ENCODE assay signal across 15 cellular contexts in the genomic region with DNA sequence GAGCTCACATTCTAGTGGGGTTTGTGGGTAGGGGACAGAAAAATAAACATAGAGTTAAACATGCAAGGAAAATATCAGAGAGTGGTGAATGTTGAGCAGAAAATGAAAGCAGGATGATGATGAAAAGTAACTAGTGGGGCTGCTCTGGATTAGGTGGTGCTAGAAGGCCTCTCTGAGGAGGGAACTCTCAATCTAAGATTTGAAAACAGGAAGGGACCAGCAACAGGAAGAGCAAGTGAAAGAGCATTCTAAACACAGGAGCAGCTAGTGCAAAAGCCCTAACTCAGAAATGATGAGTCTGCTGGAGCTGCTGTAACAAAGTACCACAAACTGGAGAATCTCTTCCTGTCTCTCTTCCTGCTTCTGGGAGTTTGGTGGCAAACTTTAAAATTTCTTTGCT.
DNase-seq lines count a peak whose midpoint lies in the region; ATAC-seq, FAIRE-seq and TF ChIP-seq lines count a peak whose summit lies in the region.
"Had no signal": no experiment of that assay in that cellular context is flagged by ENCODE, and none has a peak within 500 bp of the region (broad histone marks: within the 10 kb centered on the region; RNA-seq: fewer than 3 reads in every experiment).

No MANE protein-coding gene starts in this region.

- H3K27ac ChIP-seq in GM23248 (no peak overlapping the region), keratinocyte (ENCODE audit: control insufficient read depth, insufficient read depth, low read length) (no peak overlapping the region), neural progenitor cell (no peak overlapping the region)
- H3K27ac ChIP-seq: breast epithelium, skin epidermis, upper lobe of right lung had no signal

- peak overlapping the region; percentile 42; the same call in 1 of the 2 replicates for H2AFZ ChIP-seq in GM23248
- H2AFZ ChIP-seq in keratinocyte (ENCODE audit: control insufficient read depth, low read length): peak overlapping the region; percentile 18
- H2AFZ ChIP-seq in neural progenitor cell (replicated peaks): no peak overlapping the region

- no peaks in the 10 kb centered on the region for H3K9me3 ChIP-seq in GM23248 (ENCODE audit: low read depth)
- H3K9me3 ChIP-seq in keratinocyte (ENCODE audit: control insufficient read depth, low read depth, low read length): no peaks in the 10 kb centered on the region
- no peaks in the 10 kb centered on the region for H3K9me3 ChIP-seq in neural progenitor cell (ENCODE audit: low read depth)
- H3K9me3 ChIP-seq: breast epithelium, upper lobe of right lung had no signal

- H3K9ac ChIP-seq in GM23248: no peak overlapping the region
- H3K9ac ChIP-seq in keratinocyte (ENCODE audit: control insufficient read depth, extremely low read depth, insufficient read depth, low read length): no peak overlapping the region
- H3K9ac ChIP-seq in neural progenitor cell: no peak overlapping the region

- no peak for FAIRE-seq in keratinocyte (lab: Jason Lieb, UNC)

- in situ Hi-C loops in GM23248 (cut with MboI): no loop called here

- no peak for DNase-seq in GM23248
- DNase-seq in keratinocyte (ENCODE audit: low read depth, low spot score): no peak
- DNase-seq in cerebellar cortex (ENCODE audit: low spot score): no peak
- DNase-seq in activated CD4-positive, alpha-beta T cell treated with anti-CD3 and anti-CD28 coated beads for 1 hour: no peak
- no peak for DNase-seq in Ammon's horn (ENCODE audit: low spot score)
- DNase-seq in neural progenitor cell (ENCODE audit: low spot score): no peak
- DNase-seq: CD8-positive, alpha-beta T cell; Right ventricle myocardium superior; upper lobe of right lung had no signal

- dilution Hi-C loops in keratinocyte (cut with MboI; ENCODE audit: extremely low pct_ligation_motif_present, low sequenced_read_pairs): no loop called here

- H3K4me1 Mint-ChIP-seq in neural progenitor cell: peaks cover 14% of the 10 kb centered on the region

- no peaks in the 10 kb centered on the region for H3K36me3 Mint-ChIP-seq in neural progenitor cell
- H3K36me3 Mint-ChIP-seq: CD8-positive, alpha-beta T cell; WTC11 had no signal

- TF ChIP-seq CTCF in keratinocyte (optimal IDR thresholded peaks at IDR 0.05 in 1 of 3, IDR thresholded peaks at IDR 0.05 in 1 of 3, conservative IDR thresholded peaks at IDR 0.05 in 1 of 3; ENCODE audit: extremely low read depth in 1 of 3, insufficient read depth in 2 of 3, low read length in 3 of 3) (no peak), neural progenitor cell (IDR thresholded peaks at IDR 0.05) (no peak)

- ATAC-seq in GM19025 (IDR thresholded peaks at IDR 0.05; ENCODE audit: low read depth, unreplicated experiment): peak; percentile 61
- peak; percentile 35 for ATAC-seq in HG03558 (IDR thresholded peaks at IDR 0.05; ENCODE audit: extremely low read depth, unreplicated experiment)
- ATAC-seq: CD8-positive, alpha-beta T cell; upper lobe of right lung; WTC11 had no signal

- H3K27me3 Mint-ChIP-seq in neural progenitor cell (ENCODE audit: insufficient read depth, low read depth): peaks cover 3% of the 10 kb centered on the region

- H3K27ac Mint-ChIP-seq in neural progenitor cell: no peak overlapping the region
- H3K27ac Mint-ChIP-seq: activated T-helper 1 cell treated with anti-CD3 and anti-CD28 coated beads, Interleukin-12 subunit alpha, Interleukin-12 subunit beta, Interleukin-2, Interleukin-4 antibody, amounts not matched to agents 30 ng/mL and 10 ng/mL and 1 ng/mL, durations not matched to agents 14 hours and 24 hours and 36 hours; CD8-positive, alpha-beta T cell; WTC11 had no signal

- H3K36me3 ChIP-seq in GM23248 (ENCODE audit: low read depth) (no peaks in the 10 kb centered on the region), keratinocyte (ENCODE audit: control insufficient read depth in 2 of 2, extremely low read depth in 1 of 2, insufficient read depth in 2 of 2, low read length in 2 of 2) (no peaks in the 10 kb centered on the region), neural progenitor cell (no peaks in the 10 kb centered on the region)
- H3K36me3 ChIP-seq: upper lobe of right lung had no signal

- no peaks in the 10 kb centered on the region for H4K20me1 ChIP-seq in GM23248 (ENCODE audit: insufficient read depth)
- H4K20me1 ChIP-seq in keratinocyte (ENCODE audit: control insufficient read depth, extremely low read depth, insufficient read depth, low read length): no peaks in the 10 kb centered on the region
- no peaks in the 10 kb centered on the region for H4K20me1 ChIP-seq in neural progenitor cell (ENCODE audit: low read depth)

- no peaks in the 10 kb centered on the region for H3K27me3 ChIP-seq in GM23248 (replicated peaks; ENCODE audit: insufficient read depth)
- H3K27me3 ChIP-seq in keratinocyte (ENCODE audit: control insufficient read depth, extremely low read depth, insufficient read depth, low read length): no peaks in the 10 kb centered on the region
- H3K27me3 ChIP-seq in neural progenitor cell: no peaks in the 10 kb centered on the region
- H3K27me3 ChIP-seq: breast epithelium, upper lobe of right lung had no signal

- no peaks in the 10 kb centered on the region for H3K9me3 Mint-ChIP-seq in neural progenitor cell
- H3K9me3 Mint-ChIP-seq: activated T-helper 1 cell treated with anti-CD3 and anti-CD28 coated beads, Interleukin-12 subunit alpha, Interleukin-12 subunit beta, Interleukin-2, Interleukin-4 antibody, amounts not matched to agents 30 ng/mL and 10 ng/mL and 1 ng/mL, durations not matched to agents 14 hours and 24 hours and 36 hours; WTC11 had no signal

- no peaks in the 10 kb centered on the region for H3K79me2 ChIP-seq in GM23248 (ENCODE audit: insufficient read depth)
- no peaks in the 10 kb centered on the region for H3K79me2 ChIP-seq in keratinocyte (ENCODE audit: control insufficient read depth, insufficient read depth, low read length)
- no peaks in the 10 kb centered on the region for H3K79me2 ChIP-seq in neural progenitor cell (ENCODE audit: low read depth)

- H3K9me1 ChIP-seq in keratinocyte (ENCODE audit: control insufficient read depth, extremely low read depth, insufficient read depth, low read length): no peaks in the 10 kb centered on the region

- H3F3A ChIP-seq in GM23248 (ENCODE audit: insufficient read depth) (no peaks in the 10 kb centered on the region; the same call in 1 of the 2 replicates), neural progenitor cell (ENCODE audit: low read depth) (no peaks in the 10 kb centered on the region)

- H3K9me2 ChIP-seq in GM23248 (ENCODE audit: insufficient read depth): no peaks in the 10 kb centered on the region

- H3K4me3 Mint-ChIP-seq in neural progenitor cell: no peak overlapping the region
- H3K4me3 Mint-ChIP-seq: activated T-helper 1 cell treated with anti-CD3 and anti-CD28 coated beads, Interleukin-12 subunit alpha, Interleukin-12 subunit beta, Interleukin-2, Interleukin-4 antibody, amounts not matched to agents 30 ng/mL and 10 ng/mL and 1 ng/mL, durations not matched to agents 14 hours and 24 hours and 36 hours; CD8-positive, alpha-beta T cell; WTC11 had no signal

- no peak overlapping the region for H3K4me3 ChIP-seq in GM23248
- H3K4me3 ChIP-seq in keratinocyte (ENCODE audit: control insufficient read depth in 2 of 3, extremely low read depth in 1 of 3, insufficient read depth in 2 of 3, low read depth in 1 of 3, low read length in 3 of 3): no peak overlapping the region
- no peak overlapping the region for H3K4me3 ChIP-seq in neural progenitor cell
- H3K4me3 ChIP-seq: breast epithelium, skin epidermis, upper lobe of right lung had no signal

- no peak overlapping the region for H3K4me2 ChIP-seq in GM23248 (ENCODE audit: unreplicated experiment)
- H3K4me2 ChIP-seq in keratinocyte (ENCODE audit: control insufficient read depth, extremely low read depth, insufficient read depth, low read depth, low read length): no peak overlapping the region
- no peak overlapping the region for H3K4me2 ChIP-seq in neural progenitor cell

- H3K4me1 ChIP-seq in GM23248 (ENCODE audit: insufficient read depth) (peaks cover 18% of the 10 kb centered on the region), keratinocyte (ENCODE audit: control insufficient read depth, extremely low read depth, insufficient read depth, low read length) (peaks cover 4% of the 10 kb centered on the region), neural progenitor cell (no peaks in the 10 kb centered on the region)
- H3K4me1 ChIP-seq: breast epithelium, upper lobe of right lung had no signal
